ENCODE assay signal across 11 cellular contexts in genomic region chr6:305371-306206, GRCh38. TPM values are rescaled to one million over a fixed set of nuclear protein-coding genes. Genes with fewer than 3 reads are reported as not detected.
DNase-seq lines count a peak whose midpoint lies in the region; ATAC-seq, FAIRE-seq and TF ChIP-seq lines count a peak whose summit lies in the region.
"Had no signal": no experiment of that assay in that cellular context is flagged by ENCODE, and none has a peak within 500 bp of the region (broad histone marks: within the 10 kb centered on the region; RNA-seq: fewer than 3 reads in every experiment).

No MANE protein-coding gene starts in this region.

- H3K79me2 ChIP-seq in GM12878 (ENCODE audit: control insufficient read depth, insufficient read depth, low read length) = peaks cover 83% of the 10 kb centered on the region

- no peaks in the 10 kb centered on the region for H3K27me3 Mint-ChIP-seq in Caco-2 (ENCODE audit: insufficient read depth, unreplicated experiment)

- no peaks in the 10 kb centered on the region for H3K9me3 Mint-ChIP-seq in Caco-2 (ENCODE audit: unreplicated experiment)

- ATAC-seq in GM19372 (IDR thresholded peaks at IDR 0.05; ENCODE audit: low read depth, unreplicated experiment) (peak; percentile 83), HG02973 (IDR thresholded peaks at IDR 0.05; ENCODE audit: unreplicated experiment) (peak; percentile 64), GM12878 (peak; percentile 84)

- intact Hi-C loops in GM12878 (cut with micrococcal nuclease; ENCODE audit: unreplicated experiment) = loop anchor here (1.0 kb wide), 1 partner anchor 11 kb away; no protein-coding TSS in a partner anchor
- intact Hi-C loops in Caco-2 (cut with micrococcal nuclease; ENCODE audit: unreplicated experiment) = no loop called here

- TF ChIP-seq POLR2A in GM12878 (IDR thresholded peaks at IDR 0.05; ENCODE audit: low read depth, low read length) = no peak

- H3K4me3 ChIP-seq in GM12865 (ENCODE audit: low read depth, low read length) = peak overlapping the region; percentile 40
- H3K4me3 ChIP-seq in GM12878 = peak overlapping the region; percentile 26; the same call in 1 of the 2 replicates
- no peak overlapping the region for H3K4me3 ChIP-seq in Caco-2 (ENCODE audit: low read depth, low read length)
- H3K4me3 ChIP-seq: neural progenitor cell had no signal

- SMC1A ChIA-PET in GM12878 (lab: Charles Lee; ENCODE audit: uncharacterized antibody, unreplicated experiment) = interaction anchor here (0.7 to 14.6 kb wide), 34 partner anchors 8 to 151 kb away, joined by 3 to 221 read pairs (median 10); partner anchors contain the start of genes DUSP22 and IRF4

- in situ Hi-C loops in GM12878 (cut with MboI) = no loop called here

- BruUV-seq in GM12878 (replicated peaks; lab: Mats Ljungman, UMichigan) (TSS peak; percentile 98), Caco-2 (replicated peaks; lab: Mats Ljungman, UMichigan) (no TSS peak)

- no peak overlapping the region for H3K27ac Mint-ChIP-seq in Caco-2 (ENCODE audit: unreplicated experiment)
- H3K27ac Mint-ChIP-seq: neural progenitor cell had no signal

- H3K4me1 ChIP-seq in GM12878 (ENCODE audit: control insufficient read depth, insufficient read depth, low read length) (peaks cover 77% of the 10 kb centered on the region), Caco-2 (no peaks in the 10 kb centered on the region)
- H3K4me1 ChIP-seq: neural progenitor cell had no signal

- peak overlapping the region; percentile 100 for H3K27ac ChIP-seq in GM12878 (ENCODE audit: control insufficient read depth, insufficient read depth)
- H3K27ac ChIP-seq: neural progenitor cell had no signal

- peak; percentile 91 for FAIRE-seq in GM12878 (lab: Jason Lieb, UNC)
- FAIRE-seq: HTR-8/SVneo had no signal

- peaks cover 22 to 31% of the 10 kb centered on the region in 2 experiments for H3K36me3 ChIP-seq in GM12878 (ENCODE audit: control insufficient read depth in 2 of 2, insufficient read depth in 2 of 2, low read length in 1 of 2)
- no peaks in the 10 kb centered on the region for H3K36me3 ChIP-seq in Caco-2 (ENCODE audit: control insufficient read depth, insufficient read depth, low read length)
- H3K36me3 ChIP-seq: neural progenitor cell had no signal

- H4K20me1 ChIP-seq in GM12878 (ENCODE audit: control insufficient read depth, insufficient read depth) = no peaks in the 10 kb centered on the region

- no peak overlapping the region for H3K4me3 Mint-ChIP-seq in Caco-2 (ENCODE audit: unreplicated experiment)
- H3K4me3 Mint-ChIP-seq: neural progenitor cell had no signal

- H3K4me1 Mint-ChIP-seq in Caco-2 (ENCODE audit: low read depth, unreplicated experiment) = no peaks in the 10 kb centered on the region
- H3K4me1 Mint-ChIP-seq: neural progenitor cell had no signal

- H3K27me3 ChIP-seq in GM12878 (replicated peaks in 1 of 2; ENCODE audit: control insufficient read depth in 2 of 2, insufficient read depth in 2 of 2, low read length in 1 of 2) (no peaks in the 10 kb centered on the region), Caco-2 (replicated peaks; ENCODE audit: control insufficient read depth, insufficient read depth, low read length) (no peaks in the 10 kb centered on the region)
- H3K27me3 ChIP-seq: neural progenitor cell had no signal

- TF ChIP-seq CTCF in GM12865 (IDR thresholded peaks at IDR 0.05; ENCODE audit: insufficient read depth, low read depth, low read length, missing control alignments) = no peak
- no peak for TF ChIP-seq CTCF in GM12878 (IDR thresholded peaks at IDR 0.05 in 2 of 3, conservative IDR thresholded peaks at IDR 0.05 in 1 of 3; ENCODE audit: control insufficient read depth in 2 of 3, extremely low read depth in 1 of 3, insufficient read depth in 1 of 3, low read depth in 3 of 3, low read length in 3 of 3)
- no peak for TF ChIP-seq CTCF in Caco-2 (IDR thresholded peaks at IDR 0.05; ENCODE audit: insufficient read depth in 1 of 2, low read depth in 1 of 2, low read length in 1 of 2, severe bottlenecking in 1 of 2, unreplicated experiment in 1 of 2)

- 15% methylated on average over 5 of the region's 5 CpGs for WGBS in GM12878 (ENCODE audit: insufficient coverage, insufficient replicate concordance, low lambda C conversion rate, missing lambda C conversion rate)

- peak overlapping the region; percentile 89 for H3K4me2 ChIP-seq in GM12878 (ENCODE audit: control insufficient read depth, insufficient read depth)
- H3K4me2 ChIP-seq: neural progenitor cell had no signal

- POLR2A ChIA-PET in GM12878 (lab: Charles Lee) = interaction anchor here (0.6 to 7.2 kb wide), 24 partner anchors 9 to 96 kb away, joined by 3 to 227 read pairs (median 6); partner anchors contain the start of genes DUSP22 and IRF4
- POLR2A ChIA-PET in Caco-2 (lab: Charles Lee) = no interaction called here

- H3K36me3 Mint-ChIP-seq in Caco-2 (ENCODE audit: insufficient read depth, unreplicated experiment) = no peaks in the 10 kb centered on the region

- H3K9ac ChIP-seq in GM12878 (ENCODE audit: control insufficient read depth, insufficient read depth, low read length) = peak overlapping the region; percentile 90
- H3K9ac ChIP-seq: neural progenitor cell had no signal

- peak; percentile 94 for DNase-seq in GM12865 (ENCODE audit: low read depth)
- peak; percentile 97 for DNase-seq in GM12878 (ENCODE audit: low read depth, low spot score)
- no peak for DNase-seq in MV-4-11 (lab: John Stamatoyannopoulos, UW)
- DNase-seq in Caco-2 = no peak
- DNase-seq in NCI-H82 treated with DMSO at 0.1 percent for 48 hours (lab: John Stamatoyannopoulos, UW; ENCODE audit: unreplicated experiment) = no peak
- DNase-seq in mesenteric fat pad (ENCODE audit: low spot score) = no peak
- DNase-seq: NCI-H526 treated with DMSO at 0.1 percent for 48 hours had no signal

- RAD21 ChIA-PET in GM12878 (lab: Charles Lee; ENCODE audit: unreplicated experiment) = interaction anchor here (0.9 to 7.2 kb wide), 31 partner anchors 8 to 116 kb away, joined by 3 to 235 read pairs (median 10); partner anchors contain the start of genes DUSP22 and IRF4

- no peak overlapping the region for H2AFZ ChIP-seq in GM12878 (ENCODE audit: control insufficient read depth, low read depth, low read length)
- H2AFZ ChIP-seq: neural progenitor cell had no signal

- TF ChIP-seq RAD21 in GM12878 (IDR thresholded peaks at IDR 0.05; ENCODE audit: insufficient read depth, low read depth, low read length) = peak; percentile 30; the same call in 1 of the 2 replicates

- CTCF ChIA-PET in GM12878 (lab: Yijun Ruan, JAX) = interaction anchor here (0.8 to 7.3 kb wide), 18 partner anchors 9 to 117 kb away, joined by 3 to 94 read pairs (median 8); partner anchors contain the start of genes DUSP22 and IRF4
- CTCF ChIA-PET in Caco-2 (lab: Charles Lee) = no interaction called here

- peak; percentile 100 for TF ChIP-seq EP300 in GM12878 (IDR thresholded peaks at IDR 0.05; ENCODE audit: borderline replicate concordance in 1 of 2, control insufficient read depth in 1 of 2, low read depth in 2 of 2, low read length in 2 of 2)

- H3K9me3 ChIP-seq in GM12878 (replicated peaks; ENCODE audit: control insufficient read depth, insufficient read depth, low read length) (no peaks in the 10 kb centered on the region), Caco-2 (no peaks in the 10 kb centered on the region)

TF ChIP-seq in GM12878, 131 proteins besides CTCF, POLR2A, EP300 and RAD21 (continues in another document):
- TF ChIP-seq ZNF687 (IDR thresholded peaks at IDR 0.05) = peak; percentile 98
- TF ChIP-seq JUNB (IDR thresholded peaks at IDR 0.05) = peak; percentile 98
- peak; percentile 82 for TF ChIP-seq KLF5 (IDR thresholded peaks at IDR 0.05; ENCODE audit: partially characterized antibody)

RNA-seq across cellular contexts. Expression of gene DUSP22, which starts 13.3 kb away (rescaled TPM):
- 632 and 708 TPM in 2 replicates for total RNA-seq in GM12878 (2013; cell fraction: nucleolus; rRNA removed)
- total RNA-seq in GM12878 (2014; rRNA removed) (113 and 123 TPM in 2 replicates), GM12878 (2014; rRNA removed; fragmentation: Illumina TruSeq; extraction: Trizol) (80.6 and 83.3 TPM in 2 replicates), GM12878 (2021) (125 and 130 TPM in 2 replicates), Caco-2 (2022) (17.5 and 18.6 TPM in 2 replicates), mesenteric fat pad (75.0 TPM)
- 128 TPM for polyA plus RNA-seq in GM12878 (2011; ENCODE audit: low read depth)
- polyA plus RNA-seq in GM12878 (2011; rRNA removed) (78.9 and 80.1 TPM in 2 replicates), GM12878 (2014; fragmentation: Illumina TruSeq; extraction: Trizol) (87.9 and 101 TPM in 2 replicates), GM12878 (2014; fragmentation: Nextera tagmentation; extraction: Ambion mirVana) (10 to 100 TPM; 93.4 to 99.7 TPM), GM12878 (2014; rRNA removed) (138 and 147 TPM in 2 replicates), GM12878 (2016; fragmentation: Nextera tagmentation; extraction: Ambion mirVana) (100 to 1,000 TPM; 150 to 156 TPM)
- 109 and 115 TPM in 2 replicates for polyA plus RNA-seq in GM12878 (2011; cell fraction: cytosol; rRNA removed)
- 359 and 389 TPM in 2 replicates for polyA plus RNA-seq in GM12878 (2011; cell fraction: nucleus; rRNA removed)
- 121 and 164 TPM in 2 replicates for polyA plus RNA-seq in GM12878 (2012)
- polyA minus RNA-seq in GM12878 (2011; rRNA and poly(A)+ RNA removed) = 84.5 and 84.7 TPM in 2 replicates
- 15.5 and 16.8 TPM in 2 replicates for polyA minus RNA-seq in GM12878 (2011; cell fraction: cytosol; rRNA and poly(A)+ RNA removed)
- 118 and 156 TPM in 2 replicates for polyA minus RNA-seq in GM12878 (2011; cell fraction: nucleus; rRNA and poly(A)+ RNA removed)

Comparison
In these comparisons a context has a peak if more than half of its experiments do, and no peak if none do; other contexts are left out.
1. DNase-seq: peak in GM12865 (single experiment) and GM12878 (single experiment); none in MV-4-11 (single experiment), Caco-2 (0 of 2), NCI-H82 treated with DMSO at 0.1 percent for 48 hours (single experiment) and mesenteric fat pad (single experiment).
2. Peak in every context shown above with its lines, with median percentiles within 50 percentile points of each other: ATAC-seq.